8 cellular contexts compared by ENCODE assay signal in the genomic region with DNA sequence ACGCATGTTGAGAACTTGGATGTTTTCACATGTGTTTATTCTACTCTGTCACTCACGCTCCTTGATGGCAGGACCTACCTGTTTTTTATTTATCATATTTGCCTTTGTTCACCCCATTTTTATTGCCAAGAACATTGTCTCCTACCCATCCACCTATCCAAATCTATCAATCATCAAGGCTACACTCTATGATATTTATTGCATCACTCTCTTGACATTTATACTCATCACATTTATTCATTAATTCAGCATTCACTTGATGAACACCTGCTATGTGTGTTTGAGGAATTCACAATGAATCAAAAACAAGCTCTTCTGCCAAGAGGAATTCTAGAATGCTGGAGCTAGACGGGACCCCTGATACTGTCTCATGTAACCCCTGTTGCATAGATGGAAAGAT.
"Had no signal": no experiment of that assay in that cellular context is flagged by ENCODE, and none has a peak within 500 bp of the region (broad histone marks: within the 10 kb centered on the region; RNA-seq: fewer than 3 reads in every experiment).

No MANE protein-coding gene starts in this region.

- FAIRE-seq: G401.6, GM12878, GM12891, GM12892, GM18507, GM19239 had no signal

- ATAC-seq: GM12878 had no signal

- H3K4me3 ChIP-seq: GM12878 had no signal

- DNase-seq: GDM1, GF-D8 had no signal
